8 cellular contexts compared by ENCODE assay signal in the genomic region with DNA sequence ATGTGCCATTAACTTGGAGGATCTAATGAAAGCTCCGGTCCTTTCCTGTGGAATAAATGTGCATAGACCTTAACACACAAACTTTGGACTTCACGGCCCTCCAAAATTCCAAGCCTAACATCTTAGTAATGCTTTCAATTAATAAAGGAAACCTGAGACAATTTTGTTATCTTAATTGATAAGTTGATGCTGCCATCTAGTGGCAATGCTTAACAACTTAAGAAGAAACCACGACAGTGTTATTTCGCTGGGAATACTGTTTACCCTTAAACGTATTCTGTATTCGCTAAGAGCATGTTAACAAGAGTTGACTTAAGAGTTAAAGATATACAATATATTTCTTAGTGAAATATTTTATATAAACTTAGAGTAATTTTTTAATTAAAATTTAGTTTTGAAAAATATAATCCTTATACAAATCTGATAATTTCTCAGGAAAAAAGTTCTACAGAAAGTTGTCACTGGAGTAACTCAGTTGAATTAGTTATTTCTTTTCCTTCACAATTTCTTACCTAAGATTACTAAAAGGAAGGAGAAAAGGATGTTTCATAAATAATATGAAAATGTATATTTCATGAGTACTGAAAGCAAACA. TPM values are rescaled to one million over a fixed set of nuclear protein-coding genes. Genes with fewer than 3 reads are reported as not detected.
DNase-seq lines count a peak whose midpoint lies in the region; ATAC-seq and TF ChIP-seq lines count a peak whose summit lies in the region.

No MANE protein-coding gene starts in this region.

- H3K4me1 ChIP-seq in A673 (ENCODE audit: insufficient read depth, low read length, poor library complexity, severe bottlenecking) (no peaks in the 10 kb centered on the region), hepatocyte (ENCODE audit: insufficient read depth) (no peaks in the 10 kb centered on the region), thyroid gland (no peaks in the 10 kb centered on the region)

- peak; percentile 78 for DNase-seq in A673 (ENCODE audit: low spot score)
- peak; percentile 69 for DNase-seq in GM12865 (ENCODE audit: low read depth)
- DNase-seq in NCI-H1105 treated with DMSO at 0.1 percent for 48 hours (lab: John Stamatoyannopoulos, UW): peak; percentile 42
- peak; percentile 7 for DNase-seq in WERI-Rb-1
- DNase-seq in hepatocyte (ENCODE audit: low spot score): peak; percentile 82
- DNase-seq in thyroid gland: no peak
- DNase-seq in activated T-cell treated with anti-CD3 and anti-CD28 coated beads, Interleukin-2, amount 50 U/mL, for 1 hour: no peak

- no peaks in the 10 kb centered on the region for H3K9me3 ChIP-seq in A673 (ENCODE audit: low read depth, low read length, poor library complexity, severe bottlenecking)
- H3K9me3 ChIP-seq in WERI-Rb-1 (ENCODE audit: severe bottlenecking): no peaks in the 10 kb centered on the region
- no peaks in the 10 kb centered on the region for H3K9me3 ChIP-seq in hepatocyte (ENCODE audit: low read depth)
- H3K9me3 ChIP-seq in thyroid gland: no peaks in the 10 kb centered on the region

- TF ChIP-seq POLR2A in thyroid gland (IDR thresholded peaks at IDR 0.05): no peak

- TF ChIP-seq CTCF in A673 (conservative IDR thresholded peaks at IDR 0.05; ENCODE audit: low read depth, low read length) (peak; percentile 73), GM12865 (IDR thresholded peaks at IDR 0.05; ENCODE audit: insufficient read depth, low read depth, low read length, missing control alignments) (peak; percentile 44), WERI-Rb-1 (IDR thresholded peaks at IDR 0.05; ENCODE audit: low read depth, low read length) (peak; percentile 27; the same call in 1 of the 2 replicates), hepatocyte (IDR thresholded peaks at IDR 0.05; ENCODE audit: poor library complexity) (peak; percentile 84), thyroid gland (IDR thresholded peaks at IDR 0.05) (peak in 4 of 6 experiments; percentile 8 to 61 (median 34))

- no peaks in the 10 kb centered on the region for H3K27me3 ChIP-seq in A673 (replicated peaks; ENCODE audit: insufficient read depth, low read depth, low read length, poor library complexity)
- H3K27me3 ChIP-seq in WERI-Rb-1 (ENCODE audit: insufficient read depth, low read depth, severe bottlenecking): peaks cover 20% of the 10 kb centered on the region
- H3K27me3 ChIP-seq in hepatocyte: no peaks in the 10 kb centered on the region
- no peaks in the 10 kb centered on the region for H3K27me3 ChIP-seq in thyroid gland

- no peak overlapping the region for H2AFZ ChIP-seq in hepatocyte

- intact Hi-C loops in A673 (cut with micrococcal nuclease; ENCODE audit: unreplicated experiment): loop anchor here (1.0 to 10.0 kb wide), 6 partner anchors 79 to 1069 kb away; partner anchors contain the start of gene OR5AR1
- intact Hi-C loops in thyroid gland (cut with DNase I): no loop called here

- H3K4me2 ChIP-seq in hepatocyte: no peak overlapping the region

- H3K79me2 ChIP-seq in hepatocyte: no peaks in the 10 kb centered on the region

- H3K36me3 ChIP-seq in A673 (ENCODE audit: insufficient read depth, low read length, poor library complexity, severe bottlenecking): no peaks in the 10 kb centered on the region
- H3K36me3 ChIP-seq in WERI-Rb-1: no peaks in the 10 kb centered on the region
- no peaks in the 10 kb centered on the region for H3K36me3 ChIP-seq in hepatocyte (replicated peaks; ENCODE audit: insufficient read depth, low read depth)
- H3K36me3 ChIP-seq in thyroid gland: no peaks in the 10 kb centered on the region

- no peak overlapping the region for H3K27ac ChIP-seq in A673 (ENCODE audit: low read depth, low read length, poor library complexity, severe bottlenecking)
- H3K27ac ChIP-seq in WERI-Rb-1: no peak overlapping the region
- H3K27ac ChIP-seq in hepatocyte: no peak overlapping the region
- H3K27ac ChIP-seq in thyroid gland: no peak overlapping the region

- CTCF ChIA-PET in A673 (lab: Charles Lee): no interaction called here

- WGBS in hepatocyte (ENCODE audit: low lambda C conversion rate, missing lambda C conversion rate): 11% methylated on average over 6 of the region's 6 CpGs
- WGBS in thyroid gland, 2 donors: 11 to 13% methylated on average over 6 of the region's 6 CpGs

- H4K20me1 ChIP-seq in hepatocyte (ENCODE audit: insufficient read depth, poor library complexity, severe bottlenecking): no peaks in the 10 kb centered on the region

- no peaks in the 10 kb centered on the region for H3K9me2 ChIP-seq in hepatocyte (replicated peaks; ENCODE audit: insufficient read depth)

- POLR2A ChIA-PET in A673 (lab: Charles Lee; ENCODE audit: low non-redundant PET): no interaction called here

- no peak for ATAC-seq in GM21717 (IDR thresholded peaks at IDR 0.05; ENCODE audit: unreplicated experiment)

- BruUV-seq in A673 (replicated peaks; lab: Mats Ljungman, UMichigan): no TSS peak

- H3K4me3 ChIP-seq in A673 (ENCODE audit: low read depth, low read length, poor library complexity, severe bottlenecking) (no peak overlapping the region), GM12865 (ENCODE audit: low read depth, low read length) (peak overlapping the region; percentile 33; the same call in 1 of the 2 replicates), WERI-Rb-1 (ENCODE audit: low read depth, low read length) (no peak overlapping the region), hepatocyte (no peak overlapping the region), thyroid gland (replicated peaks in 1 of 3) (no peak overlapping the region)

RNA-seq across cellular contexts. Expression of gene OR9G4, which starts 35.0 kb away (rescaled TPM):
- not detected in 2 replicates for total RNA-seq in A673 (2021)
- not detected in 2 replicates for total RNA-seq in hepatocyte
- polyA plus RNA-seq in hepatocyte: not detected in 2 replicates
- total RNA-seq in thyroid gland: not detected

Comparison
In these comparisons a context has a peak if more than half of its experiments do, and no peak if none do; other contexts are left out.
1. DNase-seq: peak in A673 (single experiment), GM12865 (single experiment), NCI-H1105 treated with DMSO at 0.1 percent for 48 hours (single experiment), WERI-Rb-1 (single experiment) and hepatocyte (single experiment); none in thyroid gland (0 of 2) and activated T-cell treated with anti-CD3 and anti-CD28 coated beads, Interleukin-2, amount 50 U/mL, for 1 hour (single experiment).
2. CTCF ChIP-seq: peak in every context shown above with its lines; median percentile 84 in hepatocyte; 73 in A673; 44 in GM12865; 34 in thyroid gland; 27 in WERI-Rb-1.